Comparison of ENCODE assay signal across 10 cellular contexts in the genomic region with DNA sequence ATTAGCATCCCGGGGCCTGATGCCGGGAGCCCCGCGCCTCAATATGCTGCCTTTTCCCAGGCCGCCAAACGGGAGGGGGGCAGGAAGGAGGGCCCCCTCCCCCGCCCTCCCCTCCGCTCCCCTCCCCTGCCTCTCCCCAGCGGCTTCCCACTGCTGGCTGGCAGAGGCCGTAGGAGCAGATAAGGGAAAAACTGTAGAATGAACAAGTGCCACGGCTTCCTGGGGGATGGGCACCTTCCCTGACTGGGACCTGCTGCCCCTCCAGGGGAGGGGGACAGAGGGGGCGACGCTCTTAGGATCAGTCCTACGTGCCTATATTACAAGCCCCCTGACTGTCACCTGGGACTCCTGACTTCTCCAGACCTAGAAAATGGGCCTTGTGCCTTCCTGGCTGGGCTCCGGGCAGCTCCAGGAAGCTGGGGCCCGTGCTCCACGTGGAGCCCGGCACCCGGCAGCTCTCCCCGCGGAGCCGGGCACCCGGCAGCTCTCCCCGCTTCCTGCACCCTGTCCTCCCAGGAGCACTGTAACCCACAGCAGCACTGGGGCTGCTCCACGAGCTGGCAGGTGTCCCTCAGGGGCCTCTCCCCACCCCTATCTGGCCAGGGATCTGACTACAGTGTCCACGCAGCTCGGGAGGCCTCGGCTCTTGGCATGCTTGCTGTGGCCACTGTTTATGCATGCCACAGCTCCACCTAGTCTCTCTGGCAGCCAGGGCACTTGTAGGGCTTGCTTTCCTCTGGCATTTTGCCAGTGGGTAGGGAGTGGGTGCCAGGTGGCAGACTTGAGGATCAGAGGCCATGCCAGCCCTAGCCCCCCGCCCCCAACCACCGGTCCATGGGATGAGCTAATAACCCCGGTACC. TPM values are rescaled to one million over a fixed set of nuclear protein-coding genes. Genes with fewer than 3 reads are reported as not detected.
A peak's percentile ranks its signal among the peaks of the same experiment; 100 is the strongest.
DNase-seq lines count a peak whose midpoint lies in the region; ATAC-seq, FAIRE-seq and TF ChIP-seq lines count a peak whose summit lies in the region.
"Had no signal": no experiment of that assay in that cellular context is flagged by ENCODE, and none has a peak within 500 bp of the region (broad histone marks: within the 10 kb centered on the region; RNA-seq: fewer than 3 reads in every experiment).

No MANE protein-coding gene starts in this region.

- peaks cover 39% of the 10 kb centered on the region for H3K4me1 Mint-ChIP-seq in neural crest cell

- no peaks in the 10 kb centered on the region for H3K9me1 ChIP-seq in K562 (ENCODE audit: control insufficient read depth, insufficient read depth, low read length)

- H2AFZ ChIP-seq in K562 (ENCODE audit: low read depth, low read length), result no peak overlapping the region

- ATAC-seq in K562, result no peak

- in situ Hi-C loops in K562 (cut with MboI), result loop anchor here (25.0 kb wide), 1 partner anchor 343 kb away; a partner anchor contains a TSS

- H3K36me3 Mint-ChIP-seq in neural crest cell (ENCODE audit: low read depth), result no peaks in the 10 kb centered on the region

- DNase-seq in COLO668 (lab: John Stamatoyannopoulos, UW; ENCODE audit: unreplicated experiment), result peak; percentile 86
- DNase-seq in K562 (ENCODE audit: extremely low read depth in 1 of 4, low spot score in 3 of 4), result no peak
- no peak for DNase-seq in neural crest cell (ENCODE audit: low read depth, low spot score)
- DNase-seq in RCC 7860 (ENCODE audit: low spot score), result no peak
- no peak for DNase-seq in HuH-7.5 (ENCODE audit: low spot score)
- DNase-seq in germinal center (ENCODE audit: low spot score), result no peak
- DNase-seq in Kasumi-1 (lab: John Stamatoyannopoulos, UW), result no peak
- DNase-seq: brain microvascular endothelial cell had no signal

- POLR2A ChIA-PET in K562 (lab: Yijun Ruan, JAX), result interaction anchor here (1.0 kb wide), 1 partner anchor 30 kb away, joined by 5 read pairs; no protein-coding TSS in a partner anchor

- H3K4me1 ChIP-seq in HUES48 (ENCODE audit: control insufficient read depth, insufficient read depth, low read length), result peaks cover 26% of the 10 kb centered on the region
- peaks cover 3 to 82% of the 10 kb centered on the region in 2 experiments; a peak in 3 of 5 replicates for H3K4me1 ChIP-seq in K562 (replicated peaks in 1 of 2; ENCODE audit: control insufficient read depth in 2 of 2, insufficient read depth in 2 of 2, low read length in 2 of 2)

- 23% methylated on average over 25 of the region's 31 CpGs for WGBS in K562 (ENCODE audit: insufficient coverage, low coverage, missing lambda C conversion rate)

- no peak overlapping the region for H3K4me2 ChIP-seq in K562 (ENCODE audit: insufficient read depth, low read length)

- intact Hi-C loops in K562 (cut with micrococcal nuclease), result no loop called here

- H3K27ac ChIP-seq in HUES48 (ENCODE audit: low read depth, low read length) (no peak overlapping the region), K562 (ENCODE audit: extremely low read depth, low read depth, low read length) (no peak overlapping the region)
- H3K27ac ChIP-seq: brain microvascular endothelial cell had no signal

- H3K79me2 ChIP-seq in K562 (ENCODE audit: control insufficient read depth, insufficient read depth, low read length), result peaks cover 4% of the 10 kb centered on the region

- H3K36me3 ChIP-seq in HUES48 (ENCODE audit: control insufficient read depth, insufficient read depth, low read length), result no peaks in the 10 kb centered on the region
- no peaks in the 10 kb centered on the region for H3K36me3 ChIP-seq in K562 (ENCODE audit: control insufficient read depth, insufficient read depth, low read length)
- H3K36me3 ChIP-seq: brain microvascular endothelial cell had no signal

- H3K9ac ChIP-seq in HUES48 (ENCODE audit: low read depth, low read length) (no peak overlapping the region), K562 (ENCODE audit: insufficient read depth in 1 of 2, low read depth in 2 of 2, low read length in 2 of 2) (no peak overlapping the region; a peak in 2 of 4 replicates)

- no peak for TF ChIP-seq RAD21 in K562 (CRISPR knock-in tag; conservative IDR thresholded peaks at IDR 0.05 in 1 of 2, IDR thresholded peaks at IDR 0.05 in 1 of 2)

- H3K9me3 ChIP-seq in HUES48 (ENCODE audit: control insufficient read depth, insufficient read depth, low read length) (no peaks in the 10 kb centered on the region), K562 (replicated peaks; ENCODE audit: control insufficient read depth, insufficient read depth, low read depth, low read length) (no peaks in the 10 kb centered on the region)

- peak overlapping the region; percentile 52; the same call in 1 of the 2 replicates for H3K4me3 ChIP-seq in HUES48 (ENCODE audit: low read depth, low read length)
- no peak overlapping the region for H3K4me3 ChIP-seq in K562

- TF ChIP-seq CTCF in K562 (IDR thresholded peaks at IDR 0.05 in 2 of 3, conservative IDR thresholded peaks at IDR 0.05 in 1 of 3; ENCODE audit: insufficient read depth in 2 of 3, low read depth in 1 of 3, low read length in 3 of 3) (no peak), neural crest cell (conservative IDR thresholded peaks at IDR 0.05) (no peak)

- H3K27me3 Mint-ChIP-seq in neural crest cell (ENCODE audit: low read depth), result peaks cover 67% of the 10 kb centered on the region

- H3K27me3 ChIP-seq in HUES48 (ENCODE audit: control insufficient read depth, insufficient read depth, low read length) (peaks cover 86% of the 10 kb centered on the region), K562 (ENCODE audit: control insufficient read depth in 2 of 2, insufficient read depth in 2 of 2, low read length in 2 of 2) (peaks cover 39 to 56% of the 10 kb centered on the region in 2 experiments; a peak in 4 of 5 replicates)

- FAIRE-seq in K562 (lab: Jason Lieb, UNC), result no peak
- FAIRE-seq in RCC 7860 (lab: Jason Lieb, UNC), result no peak

- TF ChIP-seq POLR2A in K562 (conservative IDR thresholded peaks at IDR 0.05), result no peak

- no peak overlapping the region for H3K27ac Mint-ChIP-seq in neural crest cell (ENCODE audit: unreplicated experiment)

- BruUV-seq in K562 (replicated peaks; lab: Mats Ljungman, UMichigan), result no TSS peak

- H4K20me1 ChIP-seq in K562 (replicated peaks; ENCODE audit: control insufficient read depth, insufficient read depth, low read length), result peaks cover 12% of the 10 kb centered on the region; the same call in 1 of the 2 replicates

- H3K4me3 Mint-ChIP-seq in neural crest cell, result peak overlapping the region; percentile 74

- no peaks in the 10 kb centered on the region for H3K9me3 Mint-ChIP-seq in neural crest cell

- no peak for TF ChIP-seq EP300 in K562 (IDR thresholded peaks at IDR 0.05; ENCODE audit: low read length)

- CTCF ChIA-PET in K562 (lab: Yijun Ruan, JAX; ENCODE audit: low intra/inter-chr PET ratio), result no interaction called here

RNA-seq across cellular contexts. Expression of a gene that starts 0.7 kb away (rescaled TPM):
- total RNA-seq in K562 (2011; cell fraction: chromatin; rRNA removed; ENCODE audit: low replicate concordance), result not detected in 2 replicates
- not detected in 2 replicates for total RNA-seq in K562 (2011; cell fraction: nucleolus; rRNA removed)
- not detected in 2 replicates for total RNA-seq in K562 (2011; cell fraction: nucleoplasm; rRNA removed)
- total RNA-seq in K562 (2014; rRNA removed) (not detected in 2 replicates), K562 (2014; rRNA removed; fragmentation: Illumina TruSeq; extraction: Trizol) (not detected in 2 replicates), K562 (2015; rRNA removed; fragmentation: Illumina TruSeq; extraction: Trizol) (not detected in 2 replicates), K562 (2021) (not detected in 2 replicates), neural crest cell (90.9 and 92.2 TPM in 2 replicates)
- polyA plus RNA-seq in K562 (2011; rRNA removed) (not detected in 2 replicates), K562 (2014; fragmentation: Illumina TruSeq; extraction: Trizol) (not detected in 2 replicates), K562 (2014; fragmentation: Nextera tagmentation; extraction: Ambion mirVana) (not detected), K562 (2014; rRNA removed) (not detected in 2 replicates)
- polyA plus RNA-seq in K562 (2011; cell fraction: cytosol; rRNA removed), result 0.04 TPM in 1 of 2 replicates, not detected in the other
- polyA plus RNA-seq in K562 (2011; cell fraction: nucleus; rRNA removed), result not detected in 2 replicates
- polyA plus RNA-seq in K562 (2012), result not detected in 2 replicates
- polyA minus RNA-seq in K562 (2011; rRNA and poly(A)+ RNA removed), result not detected in 2 replicates
- polyA minus RNA-seq in K562 (2011; cell fraction: cytosol; rRNA and poly(A)+ RNA removed), result not detected in 2 replicates
- polyA minus RNA-seq in K562 (2011; cell fraction: nucleus; rRNA and poly(A)+ RNA removed), result not detected in 2 replicates
- total RNA-seq: SK-MEL-5 had no signal

RNA-seq across cellular contexts. Expression of a gene that starts 4.3 kb away (rescaled TPM):
- total RNA-seq in K562 (2011; cell fraction: chromatin; rRNA removed; ENCODE audit: low replicate concordance), result 114 and 307 TPM in 2 replicates
- 194 and 202 TPM in 2 replicates for total RNA-seq in K562 (2011; cell fraction: nucleolus; rRNA removed)
- total RNA-seq in K562 (2011; cell fraction: nucleoplasm; rRNA removed), result 119 and 146 TPM in 2 replicates
- total RNA-seq in K562 (2014; rRNA removed) (39.6 and 50.7 TPM in 2 replicates), K562 (2014; rRNA removed; fragmentation: Illumina TruSeq; extraction: Trizol) (15.3 and 19.2 TPM in 2 replicates), K562 (2015; rRNA removed; fragmentation: Illumina TruSeq; extraction: Trizol) (29.7 and 32.0 TPM in 2 replicates), K562 (2021) (55.6 and 61.3 TPM in 2 replicates), neural crest cell (62.5 and 65.5 TPM in 2 replicates)
- polyA plus RNA-seq in K562 (2011; rRNA removed) (23.3 and 39.3 TPM in 2 replicates), K562 (2014; fragmentation: Illumina TruSeq; extraction: Trizol) (31.5 and 31.8 TPM in 2 replicates), K562 (2014; fragmentation: Nextera tagmentation; extraction: Ambion mirVana) (1 to 10 TPM in 1 of 2 experiments, under 1 TPM in 1; 0.93 to 1.4 TPM), K562 (2014; rRNA removed) (41.3 and 42.3 TPM in 2 replicates)
- 21.3 and 25.3 TPM in 2 replicates for polyA plus RNA-seq in K562 (2011; cell fraction: cytosol; rRNA removed)
- 181 and 249 TPM in 2 replicates for polyA plus RNA-seq in K562 (2011; cell fraction: nucleus; rRNA removed)
- 28.4 and 32.3 TPM in 2 replicates for polyA plus RNA-seq in K562 (2012)
- 22.3 and 22.4 TPM in 2 replicates for polyA minus RNA-seq in K562 (2011; rRNA and poly(A)+ RNA removed)
- 35.2 and 42.6 TPM in 2 replicates for polyA minus RNA-seq in K562 (2011; cell fraction: cytosol; rRNA and poly(A)+ RNA removed)
- polyA minus RNA-seq in K562 (2011; cell fraction: nucleus; rRNA and poly(A)+ RNA removed), result 116 and 142 TPM in 2 replicates

RNA-seq across cellular contexts. Expression of a gene that starts 25.4 kb away (rescaled TPM):
- total RNA-seq in K562 (2011; cell fraction: chromatin; rRNA removed; ENCODE audit: low replicate concordance), result 2.5 and 7.5 TPM in 2 replicates
- 4.8 and 5.5 TPM in 2 replicates for total RNA-seq in K562 (2011; cell fraction: nucleolus; rRNA removed)
- 3.3 and 3.4 TPM in 2 replicates for total RNA-seq in K562 (2011; cell fraction: nucleoplasm; rRNA removed)
- total RNA-seq in K562 (2014; rRNA removed), result 0.68 and 0.73 TPM in 2 replicates
- total RNA-seq in K562 (2014; rRNA removed; fragmentation: Illumina TruSeq; extraction: Trizol), result 0.11 and 0.16 TPM in 2 replicates
- 1.1 and 1.3 TPM in 2 replicates for total RNA-seq in K562 (2015; rRNA removed; fragmentation: Illumina TruSeq; extraction: Trizol)
- total RNA-seq in K562 (2021), result 1.8 and 2.1 TPM in 2 replicates
- polyA plus RNA-seq in K562 (2011; rRNA removed), result 0.68 and 1.3 TPM in 2 replicates
- polyA plus RNA-seq in K562 (2011; cell fraction: cytosol; rRNA removed), result 0.97 and 1.0 TPM in 2 replicates
- 11.2 and 14.0 TPM in 2 replicates for polyA plus RNA-seq in K562 (2011; cell fraction: nucleus; rRNA removed)
- 3.3 and 11.5 TPM in 2 replicates for polyA plus RNA-seq in K562 (2012)
- polyA plus RNA-seq in K562 (2014; fragmentation: Illumina TruSeq; extraction: Trizol), result 0.58 and 0.89 TPM in 2 replicates
- polyA plus RNA-seq in K562 (2014; fragmentation: Nextera tagmentation; extraction: Ambion mirVana), result not detected
- 1.6 and 2.3 TPM in 2 replicates for polyA plus RNA-seq in K562 (2014; rRNA removed)
- polyA minus RNA-seq in K562 (2011; rRNA and poly(A)+ RNA removed), result 0.15 and 0.18 TPM in 2 replicates
- polyA minus RNA-seq in K562 (2011; cell fraction: cytosol; rRNA and poly(A)+ RNA removed), result not detected in 2 replicates
- polyA minus RNA-seq in K562 (2011; cell fraction: nucleus; rRNA and poly(A)+ RNA removed), result 1.6 and 2.0 TPM in 2 replicates
- total RNA-seq in neural crest cell, result 0.61 TPM in 2 replicates

RNA-seq across cellular contexts. Expression of a gene that starts 54.6 kb away (rescaled TPM):
- total RNA-seq in K562 (2011; cell fraction: chromatin; rRNA removed; ENCODE audit: low replicate concordance), result 0.07 TPM in 1 of 2 replicates, not detected in the other
- not detected in 2 replicates for total RNA-seq in K562 (2011; cell fraction: nucleolus; rRNA removed)
- not detected in 2 replicates for total RNA-seq in K562 (2011; cell fraction: nucleoplasm; rRNA removed)
- total RNA-seq in K562 (2014; rRNA removed) (not detected in 2 replicates), K562 (2014; rRNA removed; fragmentation: Illumina TruSeq; extraction: Trizol) (not detected in 2 replicates), K562 (2015; rRNA removed; fragmentation: Illumina TruSeq; extraction: Trizol) (not detected in 2 replicates), K562 (2021) (0.04 and 0.16 TPM in 2 replicates), neural crest cell (0.37 and 0.59 TPM in 2 replicates)
- polyA plus RNA-seq in K562 (2011; rRNA removed) (not detected in 2 replicates), K562 (2014; fragmentation: Illumina TruSeq; extraction: Trizol) (not detected in 2 replicates), K562 (2014; fragmentation: Nextera tagmentation; extraction: Ambion mirVana) (not detected), K562 (2014; rRNA removed) (not detected in 2 replicates)
- polyA plus RNA-seq in K562 (2011; cell fraction: cytosol; rRNA removed), result not detected in 2 replicates
- 0.01 and 0.04 TPM in 2 replicates for polyA plus RNA-seq in K562 (2011; cell fraction: nucleus; rRNA removed)
- not detected in 2 replicates for polyA plus RNA-seq in K562 (2012)
- not detected in 2 replicates for polyA minus RNA-seq in K562 (2011; rRNA and poly(A)+ RNA removed)
- not detected in 2 replicates for polyA minus RNA-seq in K562 (2011; cell fraction: cytosol; rRNA and poly(A)+ RNA removed)
- polyA minus RNA-seq in K562 (2011; cell fraction: nucleus; rRNA and poly(A)+ RNA removed), result not detected in 2 replicates
- total RNA-seq: SK-MEL-5 had no signal

RNA-seq across cellular contexts. Expression of a gene that starts 55.8 kb away (rescaled TPM):
- total RNA-seq in K562 (2011; cell fraction: chromatin; rRNA removed; ENCODE audit: low replicate concordance), result 4.0 and 14.5 TPM in 2 replicates
- 13.0 and 14.3 TPM in 2 replicates for total RNA-seq in K562 (2011; cell fraction: nucleolus; rRNA removed)
- total RNA-seq in K562 (2011; cell fraction: nucleoplasm; rRNA removed), result 5.5 and 8.1 TPM in 2 replicates
- total RNA-seq in K562 (2014; rRNA removed) (14.0 and 16.4 TPM in 2 replicates), K562 (2014; rRNA removed; fragmentation: Illumina TruSeq; extraction: Trizol) (3.3 and 4.1 TPM in 2 replicates), K562 (2015; rRNA removed; fragmentation: Illumina TruSeq; extraction: Trizol) (11.8 TPM in 2 replicates), K562 (2021) (25.3 and 28.1 TPM in 2 replicates), neural crest cell (51.3 and 58.9 TPM in 2 replicates)
- polyA plus RNA-seq in K562 (2011; rRNA removed) (6.7 and 7.0 TPM in 2 replicates), K562 (2014; fragmentation: Illumina TruSeq; extraction: Trizol) (15.2 and 16.6 TPM in 2 replicates), K562 (2014; fragmentation: Nextera tagmentation; extraction: Ambion mirVana) (1 to 10 TPM in 1 of 2 experiments, under 1 TPM in 1; 0.99 to 1.7 TPM), K562 (2014; rRNA removed) (17.6 and 20.7 TPM in 2 replicates)
- polyA plus RNA-seq in K562 (2011; cell fraction: cytosol; rRNA removed), result 9.9 and 25.7 TPM in 2 replicates
- polyA plus RNA-seq in K562 (2011; cell fraction: nucleus; rRNA removed), result 20.2 and 28.6 TPM in 2 replicates
- 11.9 and 22.1 TPM in 2 replicates for polyA plus RNA-seq in K562 (2012)
- polyA minus RNA-seq in K562 (2011; rRNA and poly(A)+ RNA removed), result 1.8 and 4.0 TPM in 2 replicates
- polyA minus RNA-seq in K562 (2011; cell fraction: cytosol; rRNA and poly(A)+ RNA removed), result 3.9 and 7.0 TPM in 2 replicates
- 5.4 and 6.8 TPM in 2 replicates for polyA minus RNA-seq in K562 (2011; cell fraction: nucleus; rRNA and poly(A)+ RNA removed)

Comparison
In these comparisons a context has a peak if more than half of its experiments do, and no peak if none do; other contexts are left out.
1. RNA of a gene that starts 0.7 kb away (total RNA-seq): 90.9 to 92.2 TPM in neural crest cell; not detected in K562; every median in the first group is over 10 times any median in the second.